Comparison of ENCODE assay signal across 8 cellular contexts in the genomic region with DNA sequence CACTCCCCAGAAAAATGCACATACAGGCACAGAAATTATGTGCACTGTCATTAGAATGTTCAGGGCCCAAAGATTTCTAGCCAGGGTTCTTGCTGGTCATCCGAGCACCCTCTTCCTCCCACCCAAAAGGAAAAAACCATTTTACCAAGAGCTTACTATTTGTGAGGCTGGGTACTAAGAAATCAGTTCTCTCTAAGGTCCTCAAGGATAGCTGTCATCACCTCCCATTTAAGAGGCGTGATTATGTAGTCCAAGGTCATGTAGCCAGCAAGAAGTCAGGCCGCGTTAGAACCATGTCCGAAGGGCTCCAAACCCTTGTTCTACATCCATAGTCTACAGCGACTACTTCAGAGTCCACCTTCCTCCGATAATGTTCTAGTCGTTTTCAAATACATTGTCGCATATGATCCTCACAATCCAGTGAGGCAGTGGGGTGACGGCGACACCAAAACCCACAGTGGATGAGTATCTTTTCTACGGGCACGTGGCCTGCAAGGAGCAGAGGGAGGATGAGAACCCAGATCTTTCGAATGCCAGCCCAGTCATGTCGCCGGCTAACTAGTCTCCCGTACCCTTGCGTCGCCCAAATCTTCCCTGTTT. TPM values are rescaled to one million over a fixed set of nuclear protein-coding genes. Genes with fewer than 3 reads are reported as not detected.
DNase-seq lines count a peak whose midpoint lies in the region; ATAC-seq and TF ChIP-seq lines count a peak whose summit lies in the region.

No MANE protein-coding gene starts in this region.

- TSS peak; percentile 62 for BruUV-seq in IMR-90 (replicated peaks; lab: Mats Ljungman, UMichigan)

- peaks cover 32% of the 10 kb centered on the region for H3F3A ChIP-seq in neural progenitor cell (ENCODE audit: low read depth)

- intact Hi-C loops in IMR-90 (cut with micrococcal nuclease) = loop anchor here (1.0 kb wide), 3 partner anchors 89 to 207 kb away; a partner anchor contains a TSS

- peak overlapping the region; percentile 5; the same call in 1 of the 3 replicates for H2BK15ac ChIP-seq in IMR-90 (ENCODE audit: low read depth, low read length)

- H3K79me2 ChIP-seq in neural progenitor cell (ENCODE audit: low read depth) = peaks cover 34% of the 10 kb centered on the region

- peak overlapping the region; percentile 88 for H3K4ac ChIP-seq in IMR-90 (ENCODE audit: low read depth, low read length)

- in situ Hi-C loops in IMR-90 (cut with MboI; ENCODE audit: low sequenced_read_pairs) = no loop called here

- 3% methylated on average over 6 of the region's 19 CpGs; no CpG with 5 or more reads in 1 of the 2 experiments for WGBS in IMR-90 (ENCODE audit: extremely low coverage in 2 of 2, insufficient read length in 1 of 2), 2 experiments

- CTCF ChIA-PET in IMR-90 (lab: Yijun Ruan, JAX) = interaction anchor here (1.0 kb wide), 1 partner anchor 28 kb away, joined by 3 read pairs; no protein-coding TSS in a partner anchor

- peaks cover 28% of the 10 kb centered on the region for H3K4me1 Mint-ChIP-seq in neural progenitor cell

- H3K56ac ChIP-seq in IMR-90 (ENCODE audit: extremely low read depth, insufficient read depth, low read length) = peak overlapping the region; percentile 80

- H3K23ac ChIP-seq in IMR-90 (ENCODE audit: low read depth, low read length) = peak overlapping the region; percentile 92

- peaks cover 36 to 58% of the 10 kb centered on the region in 2 experiments for H3K79me1 ChIP-seq in IMR-90 (ENCODE audit: low read depth in 1 of 2, low read length in 2 of 2)

- peak overlapping the region; percentile 92 for H2AK5ac ChIP-seq in IMR-90 (ENCODE audit: low read depth, low read length)

- H4K8ac ChIP-seq in IMR-90 (ENCODE audit: low read depth in 2 of 2, low read length in 2 of 2) = peak overlapping the region; percentile 78 to 97

- H2BK5ac ChIP-seq in IMR-90 (ENCODE audit: low read depth, low read length, poor library complexity, severe bottlenecking) = peak overlapping the region; percentile 81

- H3K9me3 Mint-ChIP-seq in neural progenitor cell = no peaks in the 10 kb centered on the region

- H2AFZ ChIP-seq in IMR-90 (replicated peaks; ENCODE audit: low read length, poor library complexity) (peak overlapping the region; percentile 94), neural progenitor cell (replicated peaks) (peak overlapping the region; percentile 86)

- ATAC-seq in GM21528 (IDR thresholded peaks at IDR 0.05; ENCODE audit: low FRiP score, unreplicated experiment) = peak; percentile 28
- peak; percentile 56 for ATAC-seq in IMR-90 (ENCODE audit: low read depth)

- TF ChIP-seq POLR2A in IMR-90 (IDR thresholded peaks at IDR 0.05; ENCODE audit: low read depth, low read length) = no peak

- H3K4me3 ChIP-seq in IMR-90 (ENCODE audit: insufficient read depth, low read depth, low read length) (peak overlapping the region; percentile 78), neural progenitor cell (peak overlapping the region; percentile 90)

- peak overlapping the region; percentile 98 for H2AK9ac ChIP-seq in IMR-90 (replicated peaks; ENCODE audit: low read depth, low read length, poor library complexity)

- H3K4me1 ChIP-seq in IMR-90 (ENCODE audit: control insufficient read depth, insufficient read depth, low read length) (peaks cover 2% of the 10 kb centered on the region; the same call in 1 of the 2 replicates), neural progenitor cell (peaks cover 10% of the 10 kb centered on the region)

- H3K14ac ChIP-seq in IMR-90 (replicated peaks; ENCODE audit: low read depth, low read length) = peak overlapping the region; percentile 95

- DNase-seq in GM03348 (ENCODE audit: low spot score) = peak; percentile 48
- DNase-seq in IMR-90 = peak; percentile 17
- DNase-seq in activated CD4-positive, alpha-beta T cell treated with anti-CD3 and anti-CD28 coated beads, Interleukin-2, amount 50 U/mL, for 48 hours = peak; percentile 44 to 57
- peak; percentile 7 for DNase-seq in fibroblast of gingiva (ENCODE audit: low read depth)
- no peak for DNase-seq in neural progenitor cell (ENCODE audit: low spot score)
- DNase-seq in retina = no peak
- no peak for DNase-seq in NCI-H524 (lab: John Stamatoyannopoulos, UW)

- peaks cover 22% of the 10 kb centered on the region for H3K36me3 ChIP-seq in IMR-90 (ENCODE audit: control insufficient read depth, insufficient read depth, low read length)
- H3K36me3 ChIP-seq in neural progenitor cell = peaks cover 31% of the 10 kb centered on the region

- peak overlapping the region; percentile 66 for H4K5ac ChIP-seq in IMR-90 (ENCODE audit: low read depth, low read length)

- H3K36me3 Mint-ChIP-seq in neural progenitor cell = peaks cover 20% of the 10 kb centered on the region

- dilution Hi-C loops in IMR-90 (cut with HindIII; ENCODE audit: low sequenced_read_pairs, unreplicated experiment) = no loop called here

- peak overlapping the region; percentile 52 for H2BK120ac ChIP-seq in IMR-90 (ENCODE audit: low read depth, low read length)

- POLR2A ChIA-PET in IMR-90 (lab: Charles Lee; ENCODE audit: unreplicated experiment) = interaction anchor here (0.5 kb wide), 1 partner anchor 23 kb away, joined by 3 read pairs; no protein-coding TSS in a partner anchor

- peak overlapping the region; percentile 82 for H4K91ac ChIP-seq in IMR-90 (ENCODE audit: insufficient read depth, low read depth, low read length)

- peak overlapping the region; percentile 84 for H3K27ac ChIP-seq in IMR-90 (ENCODE audit: insufficient read depth, low read length)
- H3K27ac ChIP-seq in neural progenitor cell = no peak overlapping the region

- H3K4me2 ChIP-seq in IMR-90 (ENCODE audit: low read depth, low read length) (peak overlapping the region; percentile 92), neural progenitor cell (peak overlapping the region; percentile 98)

- peaks cover 11% of the 10 kb centered on the region for H3K27me3 Mint-ChIP-seq in neural progenitor cell (ENCODE audit: insufficient read depth, low read depth)

- peak overlapping the region; percentile 98 for H3K27ac Mint-ChIP-seq in neural progenitor cell

- H3K27me3 ChIP-seq in IMR-90 (ENCODE audit: control insufficient read depth, insufficient read depth, low read length) (no peaks in the 10 kb centered on the region), neural progenitor cell (no peaks in the 10 kb centered on the region)

- peak overlapping the region; percentile 100 for H3K4me3 Mint-ChIP-seq in neural progenitor cell

- no peak for TF ChIP-seq RAD21 in IMR-90 (IDR thresholded peaks at IDR 0.05; ENCODE audit: low read length)

- peaks cover 5% of the 10 kb centered on the region for H3K9me1 ChIP-seq in IMR-90 (ENCODE audit: insufficient read depth, low read length)

- H4K20me1 ChIP-seq in IMR-90 (ENCODE audit: insufficient read depth, low read length) = 0 out of 2 replicates have a peak, but pooled peaks cover 6% of the 10 kb centered on the region
- peaks cover 5% of the 10 kb centered on the region for H4K20me1 ChIP-seq in neural progenitor cell (ENCODE audit: low read depth)

- peak overlapping the region; percentile 23 for H3K18ac ChIP-seq in IMR-90 (ENCODE audit: low read depth, low read length)

- H2BK20ac ChIP-seq in IMR-90 (ENCODE audit: low read depth, low read length) = no peak overlapping the region

- H3K9me3 ChIP-seq in IMR-90 (ENCODE audit: control insufficient read depth, insufficient read depth, low read length) = no peaks in the 10 kb centered on the region
- no peaks in the 10 kb centered on the region for H3K9me3 ChIP-seq in neural progenitor cell (ENCODE audit: low read depth)

- H3K9ac ChIP-seq in IMR-90 (ENCODE audit: low read depth, low read length) (peak overlapping the region; percentile 92), neural progenitor cell (peak overlapping the region; percentile 78)

- no peak for TF ChIP-seq CTCF in IMR-90 (conservative IDR thresholded peaks at IDR 0.05; ENCODE audit: low read depth, low read length)
- no peak for TF ChIP-seq CTCF in neural progenitor cell (IDR thresholded peaks at IDR 0.05)

TF ChIP-seq in IMR-90, 13 proteins besides CTCF, POLR2A, EP300 and RAD21:
- TF ChIP-seq SMC3 (IDR thresholded peaks at IDR 0.05; ENCODE audit: low read depth, low read length) (no peak), MXI1 (IDR thresholded peaks at IDR 0.05; ENCODE audit: borderline replicate concordance, low read depth, low read length) (peak; percentile 87)
- TF ChIP-seq, protein P1, sequence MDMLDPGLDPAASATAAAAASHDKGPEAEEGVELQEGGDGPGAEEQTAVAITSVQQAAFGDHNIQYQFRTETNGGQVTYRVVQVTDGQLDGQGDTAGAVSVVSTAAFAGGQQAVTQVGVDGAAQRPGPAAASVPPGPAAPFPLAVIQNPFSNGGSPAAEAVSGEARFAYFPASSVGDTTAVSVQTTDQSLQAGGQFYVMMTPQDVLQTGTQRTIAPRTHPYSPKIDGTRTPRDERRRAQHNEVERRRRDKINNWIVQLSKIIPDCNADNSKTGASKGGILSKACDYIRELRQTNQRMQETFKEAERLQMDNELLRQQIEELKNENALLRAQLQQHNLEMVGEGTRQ (IDR thresholded peaks at IDR 0.05; ENCODE audit: low read depth, low read length) = peak; percentile 81

RNA-seq across cellular contexts. Expression of a gene that starts 0.6 kb away (rescaled TPM):
- 35.5 and 48.9 TPM in 2 replicates for total RNA-seq in IMR-90 (2012; rRNA removed)
- polyA plus RNA-seq in IMR-90 (2012; rRNA removed) = 103 and 119 TPM in 2 replicates
- 51.4 and 105 TPM in 2 replicates for polyA plus RNA-seq in IMR-90 (2012; cell fraction: cytosol; rRNA removed)
- polyA plus RNA-seq in IMR-90 (2012; cell fraction: nucleus; rRNA removed; ENCODE audit: low replicate concordance) = 11.7 and 25.7 TPM in 2 replicates
- total RNA-seq in neural progenitor cell (ENCODE audit: low replicate concordance) = 38.9 and 46.9 TPM in 2 replicates

RNA-seq across cellular contexts. Expression of a gene that starts 0.8 kb away (rescaled TPM):
- total RNA-seq in IMR-90 (2012; rRNA removed) = 83.2 and 130 TPM in 2 replicates
- polyA plus RNA-seq in IMR-90 (2012; rRNA removed) = 165 and 166 TPM in 2 replicates
- polyA plus RNA-seq in IMR-90 (2012; cell fraction: cytosol; rRNA removed) = 28.8 and 42.1 TPM in 2 replicates
- 26.7 and 38.4 TPM in 2 replicates for polyA plus RNA-seq in IMR-90 (2012; cell fraction: nucleus; rRNA removed; ENCODE audit: low replicate concordance)
- 59.7 and 75.4 TPM in 2 replicates for total RNA-seq in neural progenitor cell (ENCODE audit: low replicate concordance)

RNA-seq across cellular contexts. Expression of a gene that starts 11.8 kb away (rescaled TPM):
- total RNA-seq in IMR-90 (2012; rRNA removed) (17.2 and 24.4 TPM in 2 replicates), neural progenitor cell (ENCODE audit: low replicate concordance) (35.9 and 60.0 TPM in 2 replicates)
- 7.1 and 8.4 TPM in 2 replicates for polyA plus RNA-seq in IMR-90 (2012; rRNA removed)
- polyA plus RNA-seq in IMR-90 (2012; cell fraction: cytosol; rRNA removed) = 2.1 and 2.5 TPM in 2 replicates
- polyA plus RNA-seq in IMR-90 (2012; cell fraction: nucleus; rRNA removed; ENCODE audit: low replicate concordance) = 1.3 and 4.8 TPM in 2 replicates

RNA-seq across cellular contexts. Expression of a gene that starts 12.1 kb away (rescaled TPM):
- total RNA-seq in IMR-90 (2012; rRNA removed) (1.1 and 2.2 TPM in 2 replicates), neural progenitor cell (ENCODE audit: low replicate concordance) (1.6 and 3.5 TPM in 2 replicates)
- polyA plus RNA-seq in IMR-90 (2012; rRNA removed) = 0.89 and 1.1 TPM in 2 replicates
- 0.13 and 0.23 TPM in 2 replicates for polyA plus RNA-seq in IMR-90 (2012; cell fraction: cytosol; rRNA removed)
- 0.13 and 1.3 TPM in 2 replicates for polyA plus RNA-seq in IMR-90 (2012; cell fraction: nucleus; rRNA removed; ENCODE audit: low replicate concordance)

Comparison
In these comparisons a context has a peak if more than half of its experiments do, and no peak if none do; other contexts are left out.
1. DNase-seq: peak in GM03348 (single experiment), IMR-90 (single experiment), activated CD4-positive, alpha-beta T cell treated with anti-CD3 and anti-CD28 coated beads, Interleukin-2, amount 50 U/mL, for 48 hours (2 of 2) and fibroblast of gingiva (single experiment); none in neural progenitor cell (single experiment), retina (single experiment) and NCI-H524 (0 of 2).